In genomic region chr1:100481320-100481719, GRCh38 we compare ENCODE assay signal across 33 cellular contexts. TPM values are rescaled to one million over a fixed set of nuclear protein-coding genes. Genes with fewer than 3 reads are reported as not detected.
"Had no signal": no experiment of that assay in that cellular context is flagged by ENCODE, and none has a peak within 500 bp of the region (broad histone marks: within the 10 kb centered on the region; RNA-seq: fewer than 3 reads in every experiment).

No MANE protein-coding gene starts in this region.

- H3K9me3 ChIP-seq: neutrophil, ovary, spleen, suprapubic skin, tibial artery, upper lobe of right lung had no signal

- DNase-seq: activated CD4-positive, alpha-beta memory T cell treated with anti-CD3 and anti-CD28 coated beads, Interleukin-2, amount 10 ng/mL, durations not matched to agents 7 days and 5 days; activated CD4-positive, alpha-beta T cell treated with anti-CD3 and anti-CD28 coated beads, Interleukin-2, amount 10 ng/mL, durations not matched to agents 7 days and 5 days; activated CD8-positive, alpha-beta memory T cell treated with anti-CD3 and anti-CD28 coated beads, Interleukin-2, amount 50 U/mL, for 48 hours; activated naive CD8-positive, alpha-beta T cell treated with anti-CD3 and anti-CD28 coated beads, Interleukin-2, amount 10 ng/mL, durations not matched to agents 7 days and 5 days; activated T-cell treated with anti-CD3 and anti-CD28 coated beads, Interleukin-2, amount 50 U/mL, for 24 hours; amniotic stem cell; brain microvascular endothelial cell; dorsolateral prefrontal cortex; effector memory CD4-positive, alpha-beta T cell; foreskin fibroblast; head of caudate nucleus; hippocampal formation; left cardiac atrium; left ventricle myocardium superior; ovary; spleen; stimulated activated naive CD4-positive, alpha-beta T cell; T-helper 1 cell; T-helper 9 cell; tibial artery; upper lobe of right lung had no signal

- ATAC-seq: activated CD4-positive, CD25-positive, alpha-beta regulatory T cell treated with anti-CD3 and anti-CD28 coated beads, Interleukin-2, amount 50 U/mL, for 24 hours; left cardiac atrium; left ventricle myocardium superior; upper lobe of right lung had no signal

- H3K4me1 ChIP-seq: spleen, suprapubic skin, tibial artery, upper lobe of right lung had no signal

- H3K27ac Mint-ChIP-seq: activated CD4-positive, alpha-beta memory T cell treated with anti-CD3 and anti-CD28 coated beads, Interleukin-2, amount 10 ng/mL, durations not matched to agents 7 days and 5 days; activated CD4-positive, alpha-beta T cell treated with anti-CD3 and anti-CD28 coated beads, Interleukin-2, amount 10 ng/mL, durations not matched to agents 7 days and 5 days; activated naive CD8-positive, alpha-beta T cell treated with anti-CD3 and anti-CD28 coated beads, Interleukin-2, amount 10 ng/mL, durations not matched to agents 7 days and 5 days; nephron; progenitor cell of endocrine pancreas had no signal

- H3K4me1 Mint-ChIP-seq: activated CD4-positive, alpha-beta memory T cell treated with anti-CD3 and anti-CD28 coated beads, Interleukin-2, amount 10 ng/mL, durations not matched to agents 7 days and 5 days; activated CD4-positive, alpha-beta T cell treated with anti-CD3 and anti-CD28 coated beads, Interleukin-2, amount 10 ng/mL, durations not matched to agents 7 days and 5 days; activated naive CD8-positive, alpha-beta T cell treated with anti-CD3 and anti-CD28 coated beads, Interleukin-2, amount 10 ng/mL, durations not matched to agents 7 days and 5 days had no signal

- H3K27me3 Mint-ChIP-seq: activated CD4-positive, alpha-beta memory T cell treated with anti-CD3 and anti-CD28 coated beads, Interleukin-2, amount 10 ng/mL, durations not matched to agents 7 days and 5 days; activated CD4-positive, alpha-beta T cell treated with anti-CD3 and anti-CD28 coated beads, Interleukin-2, amount 10 ng/mL, durations not matched to agents 7 days and 5 days; activated naive CD8-positive, alpha-beta T cell treated with anti-CD3 and anti-CD28 coated beads, Interleukin-2, amount 10 ng/mL, durations not matched to agents 7 days and 5 days; activated T-cell treated with anti-CD3 and anti-CD28 coated beads, Interleukin-2, amount 50 U/mL, for 24 hours; progenitor cell of endocrine pancreas had no signal

- H3K36me3 ChIP-seq: brain microvascular endothelial cell, ovary had no signal

- H3K27ac ChIP-seq: brain microvascular endothelial cell, coronary artery, dorsolateral prefrontal cortex, neutrophil, ovary, suprapubic skin, tibial artery, upper lobe of right lung, VCaP had no signal

- H3K9me3 Mint-ChIP-seq: activated CD4-positive, alpha-beta memory T cell treated with anti-CD3 and anti-CD28 coated beads, Interleukin-2, amount 10 ng/mL, durations not matched to agents 7 days and 5 days; activated CD4-positive, alpha-beta T cell treated with anti-CD3 and anti-CD28 coated beads, Interleukin-2, amount 10 ng/mL, durations not matched to agents 7 days and 5 days; activated naive CD8-positive, alpha-beta T cell treated with anti-CD3 and anti-CD28 coated beads, Interleukin-2, amount 10 ng/mL, durations not matched to agents 7 days and 5 days; nephron had no signal

- H3K27me3 ChIP-seq: brain microvascular endothelial cell, dorsolateral prefrontal cortex, neutrophil, ovary, spleen, suprapubic skin, tibial artery, upper lobe of right lung had no signal

- H3K4me3 ChIP-seq: coronary artery, dorsolateral prefrontal cortex, ovary, spleen, suprapubic skin, tibial artery, upper lobe of right lung had no signal

- H3K4me3 Mint-ChIP-seq: activated CD4-positive, alpha-beta memory T cell treated with anti-CD3 and anti-CD28 coated beads, Interleukin-2, amount 10 ng/mL, durations not matched to agents 7 days and 5 days; activated CD4-positive, alpha-beta T cell treated with anti-CD3 and anti-CD28 coated beads, Interleukin-2, amount 10 ng/mL, durations not matched to agents 7 days and 5 days; activated naive CD8-positive, alpha-beta T cell treated with anti-CD3 and anti-CD28 coated beads, Interleukin-2, amount 10 ng/mL, durations not matched to agents 7 days and 5 days; activated T-cell treated with anti-CD3 and anti-CD28 coated beads, Interleukin-2, amount 50 U/mL, for 24 hours; nephron had no signal

RNA-seq across cellular contexts. Expression of gene GPR88, which starts 56.6 kb away (rescaled TPM):
- total RNA-seq: activated CD4-positive, alpha-beta memory T cell treated with anti-CD3 and anti-CD28 coated beads, Interleukin-2, amount 10 ng/mL, durations not matched to agents 7 days and 5 days; activated CD4-positive, alpha-beta T cell treated with anti-CD3 and anti-CD28 coated beads, Interleukin-2, amount 10 ng/mL, durations not matched to agents 7 days and 5 days; activated naive CD8-positive, alpha-beta T cell treated with anti-CD3 and anti-CD28 coated beads, Interleukin-2, amount 10 ng/mL, durations not matched to agents 7 days and 5 days; astrocyte; epithelial cell of proximal tubule; fibroblast of lung; left ventricle myocardium superior; lung microvascular endothelial cell; progenitor cell of endocrine pancreas; suprapubic skin; upper lobe of right lung had no signal
- polyA plus RNA-seq: fibroblast of lung, keratinocyte had no signal
